Comparison of ENCODE assay signal across 10 cellular contexts in genomic region chr2:25098558-25099486, GRCh38. TPM values are rescaled to one million over a fixed set of nuclear protein-coding genes. Genes with fewer than 3 reads are reported as not detected.
DNase-seq lines count a peak whose midpoint lies in the region; ATAC-seq and TF ChIP-seq lines count a peak whose summit lies in the region.
"Had no signal": no experiment of that assay in that cellular context is flagged by ENCODE, and none has a peak within 500 bp of the region (broad histone marks: within the 10 kb centered on the region; RNA-seq: fewer than 3 reads in every experiment).

No MANE protein-coding gene starts in this region.

- TF ChIP-seq POLR2A in right lobe of liver (IDR thresholded peaks at IDR 0.05) = no peak

- ATAC-seq in right lobe of liver (peak; percentile 81 to 94 (median 87)), HG02642 (IDR thresholded peaks at IDR 0.05; ENCODE audit: poor library complexity, unreplicated experiment) (no peak), HG03045 (IDR thresholded peaks at IDR 0.05; ENCODE audit: unreplicated experiment) (no peak), HG03378 (IDR thresholded peaks at IDR 0.05; ENCODE audit: unreplicated experiment) (no peak)

- H3K27me3 ChIP-seq in ectodermal cell (ENCODE audit: control insufficient read depth, insufficient read depth, low read length, poor library complexity, severe bottlenecking) = no peaks in the 10 kb centered on the region
- H3K27me3 ChIP-seq in right lobe of liver = no peaks in the 10 kb centered on the region

- H3K4me3 ChIP-seq in ectodermal cell (ENCODE audit: insufficient read depth, low read depth, low read length) (no peak overlapping the region), right lobe of liver (no peak overlapping the region)

- H3K27ac ChIP-seq in ectodermal cell (ENCODE audit: insufficient read depth, low read depth, low read length, poor library complexity, severe bottlenecking) = peak overlapping the region; percentile 39
- H3K27ac ChIP-seq in right lobe of liver = peak overlapping the region; percentile 26 to 61 (median 60)

- no peak for TF ChIP-seq CTCF in right lobe of liver (IDR thresholded peaks at IDR 0.05)

- no peaks in the 10 kb centered on the region for H3K4me1 ChIP-seq in ectodermal cell (ENCODE audit: control insufficient read depth, insufficient read depth, low read length)
- H3K4me1 ChIP-seq in right lobe of liver = no peaks in the 10 kb centered on the region

- DNase-seq in M059J (ENCODE audit: low read depth) (peak; percentile 46), right lobe of liver (peak in 1 of 3 donors; percentile 40), superior temporal gyrus (ENCODE audit: extremely low spot score) (peak; percentile 33), NCI-H1417 (lab: John Stamatoyannopoulos, UW) (no peak)
- DNase-seq: GDM1, KG1 had no signal

- intact Hi-C loops in right lobe of liver (cut with DNase I) = no loop called here

- H3K9me3 ChIP-seq in ectodermal cell (ENCODE audit: control insufficient read depth, low read length) = no peaks in the 10 kb centered on the region
- H3K9me3 ChIP-seq in right lobe of liver = no peaks in the 10 kb centered on the region

- 85 to 86% methylated on average over 7 to 8 of the region's 8 CpGs for WGBS in ectodermal cell, 2 experiments
- WGBS in right lobe of liver (ENCODE audit: insufficient coverage, low coverage, low lambda C conversion rate, missing lambda C conversion rate) = 55% methylated on average over 7 of the region's 8 CpGs

- no peaks in the 10 kb centered on the region for H3K36me3 ChIP-seq in ectodermal cell (ENCODE audit: control insufficient read depth, insufficient read depth, low read length)
- no peaks in the 10 kb centered on the region for H3K36me3 ChIP-seq in right lobe of liver

RNA-seq across cellular contexts. Expression of gene EFR3B, which starts 56.9 kb away (rescaled TPM):
- 0.02 and 0.42 TPM in 2 replicates for total RNA-seq in M059J (2014; rRNA removed; shearing (Covaris generic))
- polyA plus RNA-seq in ectodermal cell (2013, experiment 1 of 4) = 20.1 TPM
- 22.9 TPM for polyA plus RNA-seq in ectodermal cell (2013, experiment 2 of 4)
- 15.2 TPM for polyA plus RNA-seq in ectodermal cell (2013, experiment 3 of 4)
- 16.9 TPM for polyA plus RNA-seq in ectodermal cell (2013, experiment 4 of 4)
- total RNA-seq in right lobe of liver = under 1 TPM in 5 of 6 experiments, not detected in 1; 0.12 to 0.33 (median 0.16) TPM

Comparison
In these comparisons a context has a peak if more than half of its experiments do, and no peak if none do; other contexts are left out.
1. DNase-seq: peak in M059J (single experiment) and superior temporal gyrus (single experiment); none in NCI-H1417 (0 of 3).
2. ATAC-seq: peak in right lobe of liver (4 of 4); none in HG02642 (single experiment), HG03045 (single experiment) and HG03378 (single experiment).